In genomic region chr6:125533710-125534397, GRCh38 we compare ENCODE assay signal across 15 cellular contexts.
A peak's percentile ranks its signal among the peaks of the same experiment; 100 is the strongest.
DNase-seq lines count a peak whose midpoint lies in the region; ATAC-seq and TF ChIP-seq lines count a peak whose summit lies in the region.
"Had no signal": no experiment of that assay in that cellular context is flagged by ENCODE, and none has a peak within 500 bp of the region (broad histone marks: within the 10 kb centered on the region; RNA-seq: fewer than 3 reads in every experiment).

No MANE protein-coding gene starts in this region.

- 50 to 55% methylated on average over 23 to 25 of the region's 28 CpGs for WGBS in mesodermal cell (ENCODE audit: insufficient coverage in 2 of 2), 2 experiments
- 72 to 73% methylated on average over 27 to 28 of the region's 28 CpGs for WGBS in aorta, 2 donors

- no peak overlapping the region for H3K4me3 Mint-ChIP-seq in MCF 10A (ENCODE audit: unreplicated experiment)
- H3K4me3 Mint-ChIP-seq in endothelial cell (ENCODE audit: unreplicated experiment) = no peak overlapping the region
- H3K4me3 Mint-ChIP-seq: activated naive CD8-positive, alpha-beta T cell treated with anti-CD3 and anti-CD28 coated beads for 36 hours had no signal

- DNase-seq in breast epithelium (ENCODE audit: low spot score in 2 of 2) (no peak), MCF 10A (ENCODE audit: unreplicated experiment) (no peak), endothelial cell (ENCODE audit: low spot score) (peak; percentile 66), aorta (peak in 1 of 2 donors; percentile 35), superior temporal gyrus (ENCODE audit: extremely low spot score) (no peak)
- DNase-seq: activated CD8-positive, alpha-beta memory T cell treated with anti-CD3 and anti-CD28 coated beads, Interleukin-2, amount 50 U/mL, for 48 hours; activated naive CD8-positive, alpha-beta T cell treated with anti-CD3 and anti-CD28 coated beads for 36 hours; Caco-2; glutamatergic neuron; NCI-H1436 treated with DMSO at 0.1 percent for 48 hours; tibial artery had no signal

- H3K4me1 Mint-ChIP-seq in MCF 10A (ENCODE audit: insufficient read depth, unreplicated experiment) = no peaks in the 10 kb centered on the region
- H3K4me1 Mint-ChIP-seq in endothelial cell (ENCODE audit: unreplicated experiment) = peaks cover 68% of the 10 kb centered on the region

- no peak for TF ChIP-seq POLR2A in breast epithelium (IDR thresholded peaks at IDR 0.05)

- no peaks in the 10 kb centered on the region for H3K36me3 ChIP-seq in breast epithelium
- H3K36me3 ChIP-seq in mesodermal cell (ENCODE audit: control insufficient read depth, insufficient read depth, low read length) = no peaks in the 10 kb centered on the region
- H3K36me3 ChIP-seq in aorta (ENCODE audit: control insufficient read depth in 1 of 2, insufficient read depth in 2 of 2, low read length in 1 of 2) = no peaks in the 10 kb centered on the region
- H3K36me3 ChIP-seq: tibial artery had no signal

- H3K27ac Mint-ChIP-seq in MCF 10A (ENCODE audit: low read depth, unreplicated experiment) = no peak overlapping the region
- peak overlapping the region; percentile 97 for H3K27ac Mint-ChIP-seq in endothelial cell (ENCODE audit: unreplicated experiment)
- H3K27ac Mint-ChIP-seq: activated naive CD8-positive, alpha-beta T cell treated with anti-CD3 and anti-CD28 coated beads for 36 hours had no signal

- intact Hi-C loops in breast epithelium (cut with DNase I; ENCODE audit: low total_unique reads) (no loop called here), MCF 10A (cut with micrococcal nuclease) (loop anchor here (10.0 kb wide), 1 partner anchor 189 kb away; no protein-coding TSS in a partner anchor), aorta (cut with DNase I) (no loop called here)

- CTCF ChIA-PET in MCF 10A (lab: Yijun Ruan, JAX) = interaction anchor here (0.6 to 1.1 kb wide), 4 partner anchors 10 to 451 kb away, joined by 3 to 5 read pairs (median 4); no protein-coding TSS in a partner anchor

- H3K27me3 ChIP-seq in breast epithelium = no peaks in the 10 kb centered on the region
- H3K27me3 ChIP-seq in aorta (ENCODE audit: control insufficient read depth in 1 of 2, insufficient read depth in 2 of 2, low read length in 1 of 2) = no peaks in the 10 kb centered on the region
- H3K27me3 ChIP-seq: tibial artery had no signal

- H3K4me1 ChIP-seq in breast epithelium (no peaks in the 10 kb centered on the region), mesodermal cell (ENCODE audit: control insufficient read depth, insufficient read depth, low read length, poor library complexity, severe bottlenecking) (peaks cover 66% of the 10 kb centered on the region), aorta (ENCODE audit: control insufficient read depth in 1 of 2, insufficient read depth in 2 of 2, low read length in 2 of 2) (no peaks in the 10 kb centered on the region)
- H3K4me1 ChIP-seq: Caco-2 had no signal

- no peaks in the 10 kb centered on the region for H3K36me3 Mint-ChIP-seq in MCF 10A (ENCODE audit: insufficient read depth, unreplicated experiment)
- no peaks in the 10 kb centered on the region for H3K36me3 Mint-ChIP-seq in endothelial cell (ENCODE audit: low read depth, unreplicated experiment)
- H3K36me3 Mint-ChIP-seq: activated naive CD8-positive, alpha-beta T cell treated with anti-CD3 and anti-CD28 coated beads for 36 hours had no signal

- H3K27ac ChIP-seq in breast epithelium = peak overlapping the region in 1 of 2 donors; percentile 10
- peak overlapping the region; percentile 93 for H3K27ac ChIP-seq in mesodermal cell (ENCODE audit: low read depth, low read length, severe bottlenecking)
- H3K27ac ChIP-seq in aorta (ENCODE audit: low read depth in 1 of 2, low read length in 2 of 2) = no peak overlapping the region
- H3K27ac ChIP-seq: skin epidermis, tibial artery had no signal

- no peak for TF ChIP-seq CTCF in breast epithelium (IDR thresholded peaks at IDR 0.05)
- TF ChIP-seq CTCF in MCF 10A (IDR thresholded peaks at IDR 0.05; ENCODE audit: unreplicated experiment) = no peak
- TF ChIP-seq CTCF in endothelial cell (IDR thresholded peaks at IDR 0.05; ENCODE audit: unreplicated experiment) = no peak

- no peaks in the 10 kb centered on the region for H3K9me3 ChIP-seq in breast epithelium
- H3K9me3 ChIP-seq in mesodermal cell (ENCODE audit: control insufficient read depth, low read length) = no peaks in the 10 kb centered on the region
- no peaks in the 10 kb centered on the region for H3K9me3 ChIP-seq in aorta (ENCODE audit: control insufficient read depth, low read length)
- H3K9me3 ChIP-seq: Caco-2, tibial artery had no signal

- H3K4me3 ChIP-seq in breast epithelium (peak overlapping the region in 2 of 3 donors; percentile 43 to 57), mesodermal cell (ENCODE audit: extremely low read depth, insufficient read depth, low read length, poor library complexity, severe bottlenecking) (no peak overlapping the region), aorta (ENCODE audit: low read length in 2 of 2) (no peak overlapping the region)
- H3K4me3 ChIP-seq: tibial artery had no signal

- H3K27me3 Mint-ChIP-seq in MCF 10A (ENCODE audit: insufficient read depth, unreplicated experiment) (peaks cover 98% of the 10 kb centered on the region), endothelial cell (ENCODE audit: unreplicated experiment) (peaks cover 3% of the 10 kb centered on the region)

- POLR2A ChIA-PET in MCF 10A (lab: Yijun Ruan, JAX) = no interaction called here

- peak; percentile 19 for ATAC-seq in aorta (ENCODE audit: low FRiP score)
- no peak for ATAC-seq in GM18873 (IDR thresholded peaks at IDR 0.05; ENCODE audit: low FRiP score, unreplicated experiment)
- ATAC-seq in HG03442 (IDR thresholded peaks at IDR 0.05; ENCODE audit: unreplicated experiment) = no peak

- no peaks in the 10 kb centered on the region for H3K9me3 Mint-ChIP-seq in MCF 10A (ENCODE audit: unreplicated experiment)
- H3K9me3 Mint-ChIP-seq in endothelial cell (ENCODE audit: unreplicated experiment) = no peaks in the 10 kb centered on the region
- H3K9me3 Mint-ChIP-seq: activated naive CD8-positive, alpha-beta T cell treated with anti-CD3 and anti-CD28 coated beads for 36 hours had no signal

- BruUV-seq in MCF 10A (replicated peaks; lab: Mats Ljungman, UMichigan) = no TSS peak

Comparison
In these comparisons a context has a peak if more than half of its experiments do, and no peak if none do; other contexts are left out.
1. H3K4me3 ChIP-seq: peak in breast epithelium (2 of 3); none in mesodermal cell (single experiment) and aorta (0 of 2).